Comparison of ENCODE assay signal across 19 cellular contexts in genomic region chr22:21104126-21104691, GRCh38. TPM values are rescaled to one million over a fixed set of nuclear protein-coding genes. Genes with fewer than 3 reads are reported as not detected.
"Had no signal": no experiment of that assay in that cellular context is flagged by ENCODE, and none has a peak within 500 bp of the region (broad histone marks: within the 10 kb centered on the region; RNA-seq: fewer than 3 reads in every experiment).

No MANE protein-coding gene starts in this region.

- H3K4me3 ChIP-seq: esophagus muscularis mucosa, heart right ventricle, right atrium auricular region, skin epidermis, uterus had no signal

- H3K27ac Mint-ChIP-seq: activated CD4-positive, alpha-beta memory T cell treated with anti-CD3 and anti-CD28 coated beads for 36 hours; activated naive CD8-positive, alpha-beta T cell; mesothelial cell of epicardium had no signal

- H3K27me3 ChIP-seq: right atrium auricular region had no signal

- H3K36me3 Mint-ChIP-seq: activated CD4-positive, alpha-beta memory T cell treated with anti-CD3 and anti-CD28 coated beads for 36 hours; activated naive CD8-positive, alpha-beta T cell; mesothelial cell of epicardium had no signal

- H3K36me3 ChIP-seq: esophagus muscularis mucosa, heart right ventricle, right atrium auricular region, uterus had no signal

- DNase-seq: activated CD4-positive, alpha-beta memory T cell treated with anti-CD3 and anti-CD28 coated beads for 36 hours; activated gamma-delta T cell; activated T-cell treated with anti-CD3 and anti-CD28 coated beads, Interleukin-2, amount 50 U/mL, for 4 hours; amygdala; foreskin fibroblast; heart right ventricle; posterior cingulate gyrus; uterus had no signal

- H3K9me3 ChIP-seq: esophagus muscularis mucosa, heart right ventricle, right atrium auricular region, uterus had no signal

- H3K4me1 ChIP-seq: right atrium auricular region, uterus had no signal

- H3K4me3 Mint-ChIP-seq: activated CD4-positive, alpha-beta memory T cell treated with anti-CD3 and anti-CD28 coated beads for 36 hours; activated naive CD8-positive, alpha-beta T cell; activated T-cell treated with anti-CD3 and anti-CD28 coated beads, Interleukin-2, amount 50 U/mL, for 4 hours had no signal

- FAIRE-seq: endometrium, keratinocyte had no signal

- ATAC-seq: activated T-cell treated with anti-CD3 and anti-CD28 coated beads, Interleukin-2, amount 50 U/mL, for 4 hours; heart right ventricle had no signal

- H3K27ac ChIP-seq: dorsolateral prefrontal cortex, esophagus muscularis mucosa, heart right ventricle, right atrium auricular region, skin epidermis, uterus, VCaP had no signal

- H3K9me3 Mint-ChIP-seq: activated T-cell treated with anti-CD3 and anti-CD28 coated beads, Interleukin-2, amount 50 U/mL, for 4 hours had no signal

RNA-seq across cellular contexts. Expression of gene LRRC74B, which starts 58.5 kb away (rescaled TPM):
- total RNA-seq: activated CD4-positive, alpha-beta memory T cell treated with anti-CD3 and anti-CD28 coated beads for 36 hours; activated T-cell treated with anti-CD3 and anti-CD28 coated beads, Interleukin-2, amount 50 U/mL, for 4 hours; cerebellum; esophagus muscularis mucosa; heart right ventricle; liver; mesothelial cell of epicardium; right atrium auricular region had no signal
- polyA plus RNA-seq: heart right ventricle, keratinocyte, liver had no signal
